In genomic region chr1:113949007-113949406, GRCh38 we compare ENCODE assay signal across 13 cellular contexts. TPM values are rescaled to one million over a fixed set of nuclear protein-coding genes. Genes with fewer than 3 reads are reported as not detected.
DNase-seq lines count a peak whose midpoint lies in the region; ATAC-seq and TF ChIP-seq lines count a peak whose summit lies in the region.
"Had no signal": no experiment of that assay in that cellular context is flagged by ENCODE, and none has a peak within 500 bp of the region (broad histone marks: within the 10 kb centered on the region; RNA-seq: fewer than 3 reads in every experiment).

No MANE protein-coding gene starts in this region.

- peaks cover 21% of the 10 kb centered on the region for H3K36me3 Mint-ChIP-seq in stimulated activated memory B cell treated with anti-CD40 and anti-IgM and Interleukin-4, amounts not matched to agents 10 μg/mL and 1 μg/mL and 100 μg/mL, for 72 hours

- peaks cover 0 to 16% of the 10 kb centered on the region in 2 experiments for H3K36me3 ChIP-seq in SK-N-SH (replicated peaks in 1 of 2; ENCODE audit: control insufficient read depth in 1 of 2, insufficient read depth in 2 of 2, low read length in 1 of 2)

- no peak for TF ChIP-seq RAD21 in SK-N-SH (IDR thresholded peaks at IDR 0.05; ENCODE audit: low read length)

- H2AFZ ChIP-seq in SK-N-SH (ENCODE audit: low read depth), result no peak overlapping the region

- peaks cover 9% of the 10 kb centered on the region for H3F3A ChIP-seq in SK-N-SH (replicated peaks; ENCODE audit: insufficient read depth)

- no peak overlapping the region for H3K9ac ChIP-seq in SK-N-SH
- H3K9ac ChIP-seq: BLaER1 had no signal

- H3K27ac ChIP-seq in SK-N-SH (ENCODE audit: low read depth in 2 of 2, low read length in 1 of 2) (no peak overlapping the region), RWPE1 (no peak overlapping the region)
- H3K27ac ChIP-seq: BLaER1 had no signal

- H3K27me3 Mint-ChIP-seq in stimulated activated memory B cell treated with anti-CD40 and anti-IgM and Interleukin-4, amounts not matched to agents 10 μg/mL and 1 μg/mL and 100 μg/mL, for 72 hours, result no peaks in the 10 kb centered on the region
- H3K27me3 Mint-ChIP-seq: stimulated activated naive B cell treated with anti-CD40 and anti-IgM and Interleukin-4, amounts not matched to agents 10 μg/mL and 1 μg/mL and 100 μg/mL, for 72 hours had no signal

- peak overlapping the region; percentile 57 for H3K27ac Mint-ChIP-seq in stimulated activated memory B cell treated with anti-CD40 and anti-IgM and Interleukin-4, amounts not matched to agents 10 μg/mL and 1 μg/mL and 100 μg/mL, for 72 hours

- no peaks in the 10 kb centered on the region for H3K9me3 ChIP-seq in SK-N-SH

- peaks cover 5% of the 10 kb centered on the region for H3K9me3 Mint-ChIP-seq in stimulated activated memory B cell treated with anti-CD40 and anti-IgM and Interleukin-4, amounts not matched to agents 10 μg/mL and 1 μg/mL and 100 μg/mL, for 72 hours
- H3K9me3 Mint-ChIP-seq: stimulated activated naive B cell treated with anti-CD40 and anti-IgM and Interleukin-4, amounts not matched to agents 10 μg/mL and 1 μg/mL and 100 μg/mL, for 72 hours had no signal

- H3K4me2 ChIP-seq in SK-N-SH, result no peak overlapping the region
- H3K4me2 ChIP-seq: BLaER1 had no signal

- H3K4me1 Mint-ChIP-seq in stimulated activated memory B cell treated with anti-CD40 and anti-IgM and Interleukin-4, amounts not matched to agents 10 μg/mL and 1 μg/mL and 100 μg/mL, for 72 hours, result peaks cover 39% of the 10 kb centered on the region

- WGBS in SK-N-SH (ENCODE audit: low lambda C conversion rate), result 94% methylated on average over 5 of the region's 5 CpGs

- CTCF ChIA-PET in SK-N-SH (lab: Yijun Ruan, JAX) (interaction anchor here (1.2 to 1.6 kb wide), 4 partner anchors 9 to 241 kb away, joined by 3 to 4 read pairs (median 4); no protein-coding TSS in a partner anchor), RWPE1 (lab: Yijun Ruan, JAX) (interaction anchor here (1.4 kb wide), 1 partner anchor 114 kb away, joined by 4 read pairs; no protein-coding TSS in a partner anchor)

- ATAC-seq in SK-N-SH treated with all-trans-retinoic acid at 6 μM for 48 hours (no peak), GM18909 (IDR thresholded peaks at IDR 0.05; ENCODE audit: poor library complexity, unreplicated experiment) (no peak)
- ATAC-seq in stimulated activated memory B cell treated with anti-CD40 and anti-IgM and Interleukin-4, amounts not matched to agents 10 μg/mL and 1 μg/mL and 100 μg/mL, for 72 hours, result no peak
- ATAC-seq: stimulated activated naive B cell treated with anti-CD40 and anti-IgM and Interleukin-4, amounts not matched to agents 10 μg/mL and 1 μg/mL and 100 μg/mL, for 72 hours had no signal

- H3K4me1 ChIP-seq in SK-N-SH (ENCODE audit: control insufficient read depth in 1 of 2, insufficient read depth in 2 of 2, low read depth in 1 of 2, low read length in 1 of 2), result peaks cover 3 to 19% of the 10 kb centered on the region in 2 experiments; a peak in 3 of 4 replicates

- TF ChIP-seq CTCF in SK-N-SH (IDR thresholded peaks at IDR 0.05), result peak; percentile 60
- 0 out of 2 replicates have a peak, but pooled peaks have one; percentile 10 for TF ChIP-seq CTCF in RWPE1 (conservative IDR thresholded peaks at IDR 0.05; ENCODE audit: low read depth)
- TF ChIP-seq CTCF in fibroblast of mammary gland (conservative IDR thresholded peaks at IDR 0.05; ENCODE audit: control insufficient read depth, insufficient read depth, low read depth, low read length), result peak; percentile 38

- DNase-seq in SK-N-SH (peak; percentile 44), RWPE1 (ENCODE audit: low spot score) (peak; percentile 44), fibroblast of mammary gland (ENCODE audit: low read depth) (peak; percentile 21), Ammon's horn (ENCODE audit: low spot score) (no peak)
- DNase-seq in stimulated activated CD4-positive, alpha-beta T cell treated with anti-CD3 and anti-CD28 coated beads, Interleukin-12 subunit alpha, Interleukin-12 subunit beta, amount 100 ng/mL, for 4 hours, result no peak
- DNase-seq: activated CD4-positive, alpha-beta T cell treated with anti-CD3 and anti-CD28 coated beads, Interleukin-2, amount 50 U/mL, for 1 hour; NCI-H510A treated with DMSO at 0.1 percent for 48 hours; posterior cingulate gyrus; stimulated activated naive B cell treated with anti-CD40 and anti-IgM and Interleukin-4, amounts not matched to agents 10 μg/mL and 1 μg/mL and 100 μg/mL, for 72 hours had no signal

- peaks cover 90% of the 10 kb centered on the region for H3K79me2 ChIP-seq in SK-N-SH (ENCODE audit: insufficient read depth)

- H3K4me3 ChIP-seq in SK-N-SH (ENCODE audit: low read depth in 2 of 2, low read length in 1 of 2), result no peak overlapping the region
- H3K4me3 ChIP-seq in fibroblast of mammary gland (ENCODE audit: control insufficient read depth, low read depth, low read length), result no peak overlapping the region
- H3K4me3 ChIP-seq: BLaER1 had no signal

- H3K27me3 ChIP-seq in SK-N-SH (ENCODE audit: insufficient read depth), result no peaks in the 10 kb centered on the region
- H3K27me3 ChIP-seq: BLaER1 had no signal

- peaks cover 29% of the 10 kb centered on the region for H4K20me1 ChIP-seq in SK-N-SH (ENCODE audit: insufficient read depth)

- TF ChIP-seq EP300 in SK-N-SH (IDR thresholded peaks at IDR 0.05; ENCODE audit: borderline replicate concordance in 1 of 2, low read depth in 1 of 2, low read length in 1 of 2), result no peak

- no peak overlapping the region for H3K4me3 Mint-ChIP-seq in stimulated activated memory B cell treated with anti-CD40 and anti-IgM and Interleukin-4, amounts not matched to agents 10 μg/mL and 1 μg/mL and 100 μg/mL, for 72 hours
- H3K4me3 Mint-ChIP-seq: stimulated activated naive B cell treated with anti-CD40 and anti-IgM and Interleukin-4, amounts not matched to agents 10 μg/mL and 1 μg/mL and 100 μg/mL, for 72 hours had no signal

- POLR2A ChIA-PET in SK-N-SH (lab: Yijun Ruan, JAX), result no interaction called here
- POLR2A ChIA-PET in RWPE1 (lab: Yijun Ruan, JAX; ENCODE audit: low non-redundant PET), result no interaction called here

- H3K9me2 ChIP-seq in SK-N-SH, result no peaks in the 10 kb centered on the region

TF ChIP-seq in SK-N-SH, 30 proteins besides CTCF, POLR2A, EP300 and RAD21:
- TF ChIP-seq TAF1 (IDR thresholded peaks at IDR 0.05; ENCODE audit: borderline replicate concordance, low read depth, low read length) (no peak), NFIC (IDR thresholded peaks at IDR 0.05; ENCODE audit: borderline replicate concordance) (peak; percentile 83)

TF ChIP-seq in SK-N-SH treated with all-trans-retinoic acid at 6 μM for 48 hours, 23 proteins besides CTCF, POLR2A, EP300 and RAD21 (continues in another document):
- TF ChIP-seq ZNF70 (CRISPR knock-in tag; IDR thresholded peaks at IDR 0.05), result no peak
- no peak for TF ChIP-seq CSRNP3 (CRISPR knock-in tag; IDR thresholded peaks at IDR 0.05)
- TF ChIP-seq, protein P1, sequence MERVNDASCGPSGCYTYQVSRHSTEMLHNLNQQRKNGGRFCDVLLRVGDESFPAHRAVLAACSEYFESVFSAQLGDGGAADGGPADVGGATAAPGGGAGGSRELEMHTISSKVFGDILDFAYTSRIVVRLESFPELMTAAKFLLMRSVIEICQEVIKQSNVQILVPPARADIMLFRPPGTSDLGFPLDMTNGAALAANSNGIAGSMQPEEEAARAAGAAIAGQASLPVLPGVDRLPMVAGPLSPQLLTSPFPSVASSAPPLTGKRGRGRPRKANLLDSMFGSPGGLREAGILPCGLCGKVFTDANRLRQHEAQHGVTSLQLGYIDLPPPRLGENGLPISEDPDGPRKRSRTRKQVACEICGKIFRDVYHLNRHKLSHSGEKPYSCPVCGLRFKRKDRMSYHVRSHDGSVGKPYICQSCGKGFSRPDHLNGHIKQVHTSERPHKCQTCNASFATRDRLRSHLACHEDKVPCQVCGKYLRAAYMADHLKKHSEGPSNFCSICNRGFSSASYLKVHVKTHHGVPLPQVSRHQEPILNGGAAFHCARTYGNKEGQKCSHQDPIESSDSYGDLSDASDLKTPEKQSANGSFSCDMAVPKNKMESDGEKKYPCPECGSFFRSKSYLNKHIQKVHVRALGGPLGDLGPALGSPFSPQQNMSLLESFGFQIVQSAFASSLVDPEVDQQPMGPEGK (CRISPR knock-in tag; IDR thresholded peaks at IDR 0.05; ENCODE audit: borderline replicate concordance), result no peak

RNA-seq across cellular contexts. Expression of gene HIPK1, which starts 19.9 kb away (rescaled TPM):
- polyA plus RNA-seq in SK-N-SH (2012; rRNA removed), result 7.1 and 10.1 TPM in 2 replicates
- 7.2 and 8.1 TPM in 2 replicates for polyA plus RNA-seq in SK-N-SH (2012; cell fraction: cytosol; rRNA removed)
- 10.4 and 18.9 TPM in 2 replicates for polyA plus RNA-seq in SK-N-SH (2012; cell fraction: nucleus; rRNA removed)

RNA-seq across cellular contexts. Expression of gene OLFML3, which starts 30.3 kb away (rescaled TPM):
- polyA plus RNA-seq in SK-N-SH (2012; rRNA removed), result 26.1 and 28.3 TPM in 2 replicates
- polyA plus RNA-seq in SK-N-SH (2012; cell fraction: cytosol; rRNA removed), result 20.6 and 25.1 TPM in 2 replicates
- 13.4 and 19.7 TPM in 2 replicates for polyA plus RNA-seq in SK-N-SH (2012; cell fraction: nucleus; rRNA removed)

RNA-seq across cellular contexts. Expression of gene DCLRE1B, which starts 43.9 kb away (rescaled TPM):
- polyA plus RNA-seq in SK-N-SH (2012; rRNA removed), result 3.0 and 3.3 TPM in 2 replicates
- 2.6 and 3.3 TPM in 2 replicates for polyA plus RNA-seq in SK-N-SH (2012; cell fraction: cytosol; rRNA removed)
- polyA plus RNA-seq in SK-N-SH (2012; cell fraction: nucleus; rRNA removed), result 1.3 and 1.5 TPM in 2 replicates

RNA-seq across cellular contexts. Expression of gene AP4B1, which starts 44.4 kb away (rescaled TPM):
- 11.5 and 16.8 TPM in 2 replicates for polyA plus RNA-seq in SK-N-SH (2012; rRNA removed)
- 7.7 and 8.1 TPM in 2 replicates for polyA plus RNA-seq in SK-N-SH (2012; cell fraction: cytosol; rRNA removed)
- polyA plus RNA-seq in SK-N-SH (2012; cell fraction: nucleus; rRNA removed), result 41.9 and 60.0 TPM in 2 replicates

Comparison
In these comparisons a context has a peak if more than half of its experiments do, and no peak if none do; other contexts are left out.
1. DNase-seq: peak in SK-N-SH (single experiment), RWPE1 (single experiment) and fibroblast of mammary gland (single experiment); none in stimulated activated CD4-positive, alpha-beta T cell treated with anti-CD3 and anti-CD28 coated beads, Interleukin-12 subunit alpha, Interleukin-12 subunit beta, amount 100 ng/mL, for 4 hours (single experiment) and Ammon's horn (single experiment).
2. CTCF ChIP-seq: peak in every context shown above with its lines; median percentile 60 in SK-N-SH; 38 in fibroblast of mammary gland; 10 in RWPE1.